In the genomic region with DNA sequence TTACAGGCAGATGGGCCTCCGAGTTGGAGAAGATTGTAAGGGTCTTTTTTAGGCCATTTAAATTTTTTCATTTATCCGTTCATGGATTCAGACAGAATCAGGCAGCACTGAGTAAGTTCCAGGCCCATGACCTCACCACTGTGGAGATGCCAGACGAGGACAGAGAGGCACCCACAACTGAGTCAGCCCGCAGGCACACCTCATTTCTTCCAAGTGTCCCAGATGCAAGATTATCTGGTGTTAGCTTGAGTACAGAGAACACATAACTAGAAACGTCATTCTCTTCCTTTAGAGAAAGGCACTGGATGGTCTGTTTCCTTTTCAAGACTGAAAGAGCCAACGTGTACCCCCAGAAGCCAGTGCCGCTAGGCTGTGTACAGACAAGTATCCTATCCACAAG, we compare ENCODE assay signal across 12 cellular contexts. TPM values are rescaled to one million over a fixed set of nuclear protein-coding genes. Genes with fewer than 3 reads are reported as not detected.
DNase-seq lines count a peak whose midpoint lies in the region; ATAC-seq and TF ChIP-seq lines count a peak whose summit lies in the region.
"Had no signal": no experiment of that assay in that cellular context is flagged by ENCODE, and none has a peak within 500 bp of the region (broad histone marks: within the 10 kb centered on the region; RNA-seq: fewer than 3 reads in every experiment).

No MANE protein-coding gene starts in this region.

- H3K27ac ChIP-seq in breast epithelium: no peak overlapping the region
- H3K27ac ChIP-seq in uterus: peak overlapping the region; percentile 23 to 39
- H3K27ac ChIP-seq: upper lobe of left lung had no signal

- H3K4me3 ChIP-seq in breast epithelium (no peak overlapping the region), uterus (no peak overlapping the region)
- H3K4me3 ChIP-seq: upper lobe of left lung had no signal

- H3K4me1 ChIP-seq in breast epithelium (peaks cover 0 to 3% of the 10 kb centered on the region in 2 donors), uterus (no peaks in the 10 kb centered on the region)

- no peaks in the 10 kb centered on the region for H3K27me3 Mint-ChIP-seq in MCF 10A (ENCODE audit: insufficient read depth, unreplicated experiment)
- no peaks in the 10 kb centered on the region for H3K27me3 Mint-ChIP-seq in chondrocyte (ENCODE audit: low read depth)
- no peaks in the 10 kb centered on the region for H3K27me3 Mint-ChIP-seq in memory B cell
- peaks cover 3% of the 10 kb centered on the region for H3K27me3 Mint-ChIP-seq in endothelial cell (ENCODE audit: unreplicated experiment)

- CTCF ChIA-PET in MCF 10A (lab: Yijun Ruan, JAX): interaction anchor here (0.6 to 21.5 kb wide), 6 partner anchors 10 to 446 kb away, joined by 3 to 342 read pairs (median 4); partner anchors contain the start of gene SOCS1

- H3K9me3 Mint-ChIP-seq in MCF 10A (ENCODE audit: unreplicated experiment): no peaks in the 10 kb centered on the region
- no peaks in the 10 kb centered on the region for H3K9me3 Mint-ChIP-seq in chondrocyte (ENCODE audit: low read depth)
- no peaks in the 10 kb centered on the region for H3K9me3 Mint-ChIP-seq in memory B cell
- no peaks in the 10 kb centered on the region for H3K9me3 Mint-ChIP-seq in endothelial cell (ENCODE audit: unreplicated experiment)

- H3K4me1 Mint-ChIP-seq in MCF 10A (ENCODE audit: insufficient read depth, unreplicated experiment) (peaks cover 28% of the 10 kb centered on the region), chondrocyte (ENCODE audit: low read depth) (peaks cover 22% of the 10 kb centered on the region), memory B cell (peaks cover 36% of the 10 kb centered on the region), endothelial cell (ENCODE audit: unreplicated experiment) (peaks cover 37% of the 10 kb centered on the region)

- TF ChIP-seq POLR2A in breast epithelium (IDR thresholded peaks at IDR 0.05) (no peak), uterus (IDR thresholded peaks at IDR 0.05) (no peak)

- H3K27me3 ChIP-seq in breast epithelium (no peaks in the 10 kb centered on the region), uterus (no peaks in the 10 kb centered on the region)
- H3K27me3 ChIP-seq: upper lobe of left lung had no signal

- H3K27ac Mint-ChIP-seq in MCF 10A (ENCODE audit: low read depth, unreplicated experiment) (peak overlapping the region; percentile 88), chondrocyte (ENCODE audit: unreplicated experiment) (peak overlapping the region; percentile 18), memory B cell (peak overlapping the region; percentile 8), endothelial cell (ENCODE audit: unreplicated experiment) (no peak overlapping the region)

- ATAC-seq in memory B cell (ENCODE audit: low read depth): no peak
- no peak for ATAC-seq in GM21619 (IDR thresholded peaks at IDR 0.05; ENCODE audit: unreplicated experiment)
- no peak for ATAC-seq in GM18861 (IDR thresholded peaks at IDR 0.05; ENCODE audit: unreplicated experiment)

- DNase-seq in MCF 10A (ENCODE audit: unreplicated experiment): peak; percentile 32
- DNase-seq in breast epithelium (ENCODE audit: low spot score in 2 of 2): no peak
- no peak for DNase-seq in chondrocyte (ENCODE audit: low spot score)
- no peak for DNase-seq in memory B cell (ENCODE audit: low spot score in 2 of 2)
- no peak for DNase-seq in uterus
- DNase-seq in endothelial cell (ENCODE audit: low spot score): no peak
- DNase-seq: AML-193; central memory CD4-positive, alpha-beta T cell; NCI-H1417; upper lobe of left lung had no signal

- BruUV-seq in MCF 10A (replicated peaks; lab: Mats Ljungman, UMichigan): no TSS peak

- peaks cover 20% of the 10 kb centered on the region for H3K36me3 Mint-ChIP-seq in MCF 10A (ENCODE audit: insufficient read depth, unreplicated experiment)
- H3K36me3 Mint-ChIP-seq in chondrocyte (ENCODE audit: low read depth): peaks cover 8% of the 10 kb centered on the region
- H3K36me3 Mint-ChIP-seq in memory B cell: peaks cover 28% of the 10 kb centered on the region
- H3K36me3 Mint-ChIP-seq in endothelial cell (ENCODE audit: low read depth, unreplicated experiment): peaks cover 39% of the 10 kb centered on the region

- no peaks in the 10 kb centered on the region for H3K9me3 ChIP-seq in breast epithelium
- H3K9me3 ChIP-seq in uterus: no peaks in the 10 kb centered on the region
- H3K9me3 ChIP-seq: upper lobe of left lung had no signal

- intact Hi-C loops in MCF 10A (cut with micrococcal nuclease): loop anchor here (5.0 kb wide), 2 partner anchors 396 to 436 kb away; no protein-coding TSS in a partner anchor
- intact Hi-C loops in breast epithelium (cut with DNase I; ENCODE audit: low total_unique reads): no loop called here
- intact Hi-C loops in uterus (cut with DNase I; ENCODE audit: low total_unique reads): no loop called here

- POLR2A ChIA-PET in MCF 10A (lab: Yijun Ruan, JAX): interaction anchor here (0.6 to 3.7 kb wide), 3 partner anchors 12 to 295 kb away, joined by 3 to 12 read pairs (median 4); partner anchors contain the start of gene SOCS1

- TF ChIP-seq CTCF in MCF 10A (IDR thresholded peaks at IDR 0.05; ENCODE audit: unreplicated experiment): no peak
- TF ChIP-seq CTCF in breast epithelium (IDR thresholded peaks at IDR 0.05): no peak
- TF ChIP-seq CTCF in chondrocyte (IDR thresholded peaks at IDR 0.05): no peak
- no peak for TF ChIP-seq CTCF in uterus (IDR thresholded peaks at IDR 0.05)
- no peak for TF ChIP-seq CTCF in endothelial cell (IDR thresholded peaks at IDR 0.05; ENCODE audit: unreplicated experiment)

- H3K36me3 ChIP-seq in breast epithelium (no peaks in the 10 kb centered on the region), uterus (no peaks in the 10 kb centered on the region)

- no peak overlapping the region for H3K4me3 Mint-ChIP-seq in MCF 10A (ENCODE audit: unreplicated experiment)
- no peak overlapping the region for H3K4me3 Mint-ChIP-seq in chondrocyte (ENCODE audit: unreplicated experiment)
- H3K4me3 Mint-ChIP-seq in memory B cell: no peak overlapping the region
- no peak overlapping the region for H3K4me3 Mint-ChIP-seq in endothelial cell (ENCODE audit: unreplicated experiment)

RNA-seq across cellular contexts. Expression of gene CLEC16A, which starts 16.9 kb away (rescaled TPM):
- total RNA-seq in MCF 10A (2022) (29.1 and 32.4 TPM in 2 replicates), breast epithelium (10 to 100 TPM; 20.0 to 35.3 (median 33.1) TPM), chondrocyte (17.9 to 23.1 TPM (median 19.4 TPM) in 3 replicates), uterus (10 to 100 TPM in 3 of 4 donors, 1 to 10 TPM in 1; 7.6 to 65.6 (median 28.0) TPM), endothelial cell (ENCODE audit: unreplicated experiment) (58.1 TPM)

RNA-seq across cellular contexts. Expression of gene DEXI, which starts 19.0 kb away (rescaled TPM):
- total RNA-seq in MCF 10A (2022) (21.6 and 24.1 TPM in 2 replicates), breast epithelium (10 to 100 TPM; 50.3 to 88.5 (median 52.8) TPM), chondrocyte (37.2 to 41.1 TPM (median 40.6 TPM) in 3 replicates), uterus (10 to 100 TPM; 15.6 to 70.2 (median 42.6) TPM), endothelial cell (ENCODE audit: unreplicated experiment) (37.9 TPM)

Comparison
In these comparisons a context has a peak if more than half of its experiments do, and no peak if none do; other contexts are left out.
1. H3K27ac ChIP-seq: peak in uterus (2 of 2); none in breast epithelium (0 of 2).